ENCODE assay signal across 8 cellular contexts in genomic region chr1:226108935-226109828, GRCh38. TPM values are rescaled to one million over a fixed set of nuclear protein-coding genes. Genes with fewer than 3 reads are reported as not detected.
DNase-seq lines count a peak whose midpoint lies in the region; ATAC-seq and TF ChIP-seq lines count a peak whose summit lies in the region.

No MANE protein-coding gene starts in this region.

- H3K4me1 ChIP-seq in mesodermal cell (ENCODE audit: control insufficient read depth, insufficient read depth, low read length, poor library complexity, severe bottlenecking), result peaks cover 13% of the 10 kb centered on the region

- DNase-seq in choroid plexus epithelial cell (ENCODE audit: low read depth) (peak; percentile 79), HT-29 (ENCODE audit: low spot score) (no peak), HuH-7 (ENCODE audit: low spot score) (no peak)

- no peaks in the 10 kb centered on the region for H3K36me3 ChIP-seq in KOPT-K1 (ENCODE audit: insufficient read depth, low read length)
- no peaks in the 10 kb centered on the region for H3K36me3 ChIP-seq in mesodermal cell (ENCODE audit: control insufficient read depth, insufficient read depth, low read length)

- 12 to 24% methylated on average over 17 to 20 of the region's 23 CpGs for WGBS in mesodermal cell (ENCODE audit: insufficient coverage in 2 of 2), 2 experiments

- H3K4me3 ChIP-seq in choroid plexus epithelial cell (ENCODE audit: low read depth, low read length), result peak overlapping the region; percentile 58
- H3K4me3 ChIP-seq in mesodermal cell (ENCODE audit: extremely low read depth, insufficient read depth, low read length, poor library complexity, severe bottlenecking), result peak overlapping the region; percentile 64

- H3K9me3 ChIP-seq in KOPT-K1 (ENCODE audit: insufficient read depth, low read length, poor library complexity, severe bottlenecking), result no peaks in the 10 kb centered on the region
- no peaks in the 10 kb centered on the region for H3K9me3 ChIP-seq in mesodermal cell (ENCODE audit: control insufficient read depth, low read length)

- ATAC-seq in GM18873 (IDR thresholded peaks at IDR 0.05; ENCODE audit: low FRiP score, unreplicated experiment) (peak; percentile 8), HG02588 (IDR thresholded peaks at IDR 0.05; ENCODE audit: unreplicated experiment) (no peak), GM21576 (IDR thresholded peaks at IDR 0.05; ENCODE audit: unreplicated experiment) (no peak)

- H3K27ac ChIP-seq in KOPT-K1 (ENCODE audit: low read depth, low read length, poor library complexity, severe bottlenecking) (peak overlapping the region; percentile 82), mesodermal cell (ENCODE audit: low read depth, low read length, severe bottlenecking) (peak overlapping the region; percentile 64)

- TF ChIP-seq CTCF in choroid plexus epithelial cell (conservative IDR thresholded peaks at IDR 0.05; ENCODE audit: low read depth, low read length), result no peak

RNA-seq across cellular contexts. Expression of gene H3-3A, which starts 46.7 kb away (rescaled TPM):
- 906 TPM for polyA plus RNA-seq in mesodermal cell (2013, experiment 1 of 2)
- polyA plus RNA-seq in mesodermal cell (2013, experiment 2 of 2), result 1,001 TPM
- total RNA-seq in HT-29 (2014; rRNA removed; shearing (Covaris generic)), result 275 and 298 TPM in 2 replicates
